10 cellular contexts compared by ENCODE assay signal in genomic region chr4:111959202-111959601, GRCh38.
DNase-seq lines count a peak whose midpoint lies in the region; ATAC-seq, FAIRE-seq and TF ChIP-seq lines count a peak whose summit lies in the region.
"Had no signal": no experiment of that assay in that cellular context is flagged by ENCODE, and none has a peak within 500 bp of the region (broad histone marks: within the 10 kb centered on the region; RNA-seq: fewer than 3 reads in every experiment).

No MANE protein-coding gene starts in this region.

- no peak for FAIRE-seq in bronchial epithelial cell (lab: Jason Lieb, UNC)

- peak; percentile 34 for ATAC-seq in GM21529 (IDR thresholded peaks at IDR 0.05; ENCODE audit: unreplicated experiment)
- ATAC-seq in CD8-positive, alpha-beta T cell: no peak
- no peak for ATAC-seq in GM18861 (IDR thresholded peaks at IDR 0.05; ENCODE audit: unreplicated experiment)
- ATAC-seq in GM19035 (IDR thresholded peaks at IDR 0.05; ENCODE audit: unreplicated experiment): no peak

- H3K27ac Mint-ChIP-seq in immature natural killer cell: no peak overlapping the region
- H3K27ac Mint-ChIP-seq in CD8-positive, alpha-beta T cell: no peak overlapping the region
- H3K27ac Mint-ChIP-seq: activated T-helper 1 cell treated with anti-CD3 and anti-CD28 coated beads, Interleukin-12 subunit alpha, Interleukin-12 subunit beta, Interleukin-2, Interleukin-4 antibody, amounts not matched to agents 30 ng/mL and 10 ng/mL and 1 ng/mL, durations not matched to agents 14 hours and 24 hours and 36 hours had no signal

- no peaks in the 10 kb centered on the region for H3K9me3 ChIP-seq in A673 (ENCODE audit: low read depth, low read length, poor library complexity, severe bottlenecking)
- no peaks in the 10 kb centered on the region for H3K9me3 ChIP-seq in CD8-positive, alpha-beta T cell (ENCODE audit: low read length)

- H3K9me3 Mint-ChIP-seq in immature natural killer cell: peaks cover 0 to 11% (median 1%) of the 10 kb centered on the region in 6 donors
- no peaks in the 10 kb centered on the region for H3K9me3 Mint-ChIP-seq in CD8-positive, alpha-beta T cell
- H3K9me3 Mint-ChIP-seq: activated T-helper 1 cell treated with anti-CD3 and anti-CD28 coated beads, Interleukin-12 subunit alpha, Interleukin-12 subunit beta, Interleukin-2, Interleukin-4 antibody, amounts not matched to agents 30 ng/mL and 10 ng/mL and 1 ng/mL, durations not matched to agents 14 hours and 24 hours and 36 hours had no signal

- no peaks in the 10 kb centered on the region for H3K36me3 Mint-ChIP-seq in immature natural killer cell
- no peaks in the 10 kb centered on the region for H3K36me3 Mint-ChIP-seq in CD8-positive, alpha-beta T cell

- no peak overlapping the region for H3K27ac ChIP-seq in A673 (ENCODE audit: low read depth, low read length, poor library complexity, severe bottlenecking)
- H3K27ac ChIP-seq in CD8-positive, alpha-beta T cell (ENCODE audit: low read depth, low read length): no peak overlapping the region
- H3K27ac ChIP-seq: SK-N-MC had no signal

- TF ChIP-seq CTCF in A673 (conservative IDR thresholded peaks at IDR 0.05; ENCODE audit: low read depth, low read length) (no peak), bronchial epithelial cell (IDR thresholded peaks at IDR 0.05; ENCODE audit: insufficient read depth, low read length, severe bottlenecking) (no peak)
- TF ChIP-seq CTCF in CD8-positive, alpha-beta T cell (IDR thresholded peaks at IDR 0.05): no peak

- intact Hi-C loops in A673 (cut with micrococcal nuclease; ENCODE audit: unreplicated experiment): no loop called here
- intact Hi-C loops in CD8-positive, alpha-beta T cell (cut with DNase I, micrococcal nuclease): no loop called here

- POLR2A ChIA-PET in A673 (lab: Charles Lee; ENCODE audit: low non-redundant PET): no interaction called here
- POLR2A ChIA-PET in CD8-positive, alpha-beta T cell (lab: Charles Lee): no interaction called here

- H3K4me3 Mint-ChIP-seq in immature natural killer cell: no peak overlapping the region
- H3K4me3 Mint-ChIP-seq in CD8-positive, alpha-beta T cell: no peak overlapping the region
- H3K4me3 Mint-ChIP-seq: activated T-helper 1 cell treated with anti-CD3 and anti-CD28 coated beads, Interleukin-12 subunit alpha, Interleukin-12 subunit beta, Interleukin-2, Interleukin-4 antibody, amounts not matched to agents 30 ng/mL and 10 ng/mL and 1 ng/mL, durations not matched to agents 14 hours and 24 hours and 36 hours had no signal

- DNase-seq in A673 (ENCODE audit: low spot score) (peak; percentile 25), HT1080 (ENCODE audit: low read depth) (peak; percentile 95), bronchial epithelial cell (ENCODE audit: low read depth) (peak; percentile 86), immature natural killer cell (no peak)
- DNase-seq in CD8-positive, alpha-beta T cell: no peak

- peaks cover 0 to 2% (median 0%) of the 10 kb centered on the region in 3 donors for H3K27me3 Mint-ChIP-seq in immature natural killer cell (ENCODE audit: low read depth in 3 of 3)
- no peaks in the 10 kb centered on the region for H3K27me3 Mint-ChIP-seq in CD8-positive, alpha-beta T cell (ENCODE audit: low read depth)

- no peaks in the 10 kb centered on the region for H3K4me1 Mint-ChIP-seq in immature natural killer cell
- no peaks in the 10 kb centered on the region for H3K4me1 Mint-ChIP-seq in CD8-positive, alpha-beta T cell (ENCODE audit: low read depth)

- H3K36me3 ChIP-seq in A673 (ENCODE audit: insufficient read depth, low read length, poor library complexity, severe bottlenecking) (no peaks in the 10 kb centered on the region), bronchial epithelial cell (ENCODE audit: control insufficient read depth, insufficient read depth, low read length) (no peaks in the 10 kb centered on the region)
- no peaks in the 10 kb centered on the region for H3K36me3 ChIP-seq in CD8-positive, alpha-beta T cell (ENCODE audit: insufficient read depth, low read length)

- H3K4me3 ChIP-seq in A673 (ENCODE audit: low read depth, low read length, poor library complexity, severe bottlenecking) (no peak overlapping the region), bronchial epithelial cell (ENCODE audit: low read depth, low read length) (no peak overlapping the region)
- no peak overlapping the region for H3K4me3 ChIP-seq in CD8-positive, alpha-beta T cell (ENCODE audit: low read depth, low read length)
- H3K4me3 ChIP-seq: SK-N-MC had no signal

- no peaks in the 10 kb centered on the region for H3K27me3 ChIP-seq in A673 (replicated peaks; ENCODE audit: insufficient read depth, low read depth, low read length, poor library complexity)
- no peaks in the 10 kb centered on the region for H3K27me3 ChIP-seq in bronchial epithelial cell (ENCODE audit: control insufficient read depth, insufficient read depth, low read length)
- no peaks in the 10 kb centered on the region for H3K27me3 ChIP-seq in CD8-positive, alpha-beta T cell (ENCODE audit: insufficient read depth, low read length)

- H3K4me1 ChIP-seq in A673 (ENCODE audit: insufficient read depth, low read length, poor library complexity, severe bottlenecking): no peaks in the 10 kb centered on the region
- no peaks in the 10 kb centered on the region for H3K4me1 ChIP-seq in CD8-positive, alpha-beta T cell (ENCODE audit: insufficient read depth, low read length)

- no TSS peak for BruUV-seq in A673 (replicated peaks; lab: Mats Ljungman, UMichigan)

- CTCF ChIA-PET in A673 (lab: Charles Lee): no interaction called here
- CTCF ChIA-PET in CD8-positive, alpha-beta T cell (lab: Charles Lee): no interaction called here

Comparison
In these comparisons a context has a peak if more than half of its experiments do, and no peak if none do; other contexts are left out.
1. DNase-seq: peak in A673 (single experiment), HT1080 (single experiment) and bronchial epithelial cell (single experiment); none in immature natural killer cell (0 of 3) and CD8-positive, alpha-beta T cell (0 of 7).